Comparison of ENCODE assay signal across 11 cellular contexts in genomic region chr1:192543445-192543844, GRCh38. TPM values are rescaled to one million over a fixed set of nuclear protein-coding genes. Genes with fewer than 3 reads are reported as not detected.
"Had no signal": no experiment of that assay in that cellular context is flagged by ENCODE, and none has a peak within 500 bp of the region (broad histone marks: within the 10 kb centered on the region; RNA-seq: fewer than 3 reads in every experiment).

No MANE protein-coding gene starts in this region.

- ATAC-seq: activated CD4-positive, alpha-beta T cell treated with anti-CD3 and anti-CD28 coated beads for 36 hours; activated T-helper 17 cell treated with anti-CD3 and anti-CD28 coated beads, Interleukin-2, amount 50 U/mL, for 72 hours; gastroesophageal sphincter; right cardiac atrium had no signal

- H3K27me3 Mint-ChIP-seq: activated CD4-positive, alpha-beta T cell treated with anti-CD3 and anti-CD28 coated beads for 36 hours; activated naive CD4-positive, alpha-beta T cell treated with anti-CD3 and anti-CD28 coated beads, Interleukin-2, amount 10 ng/mL, durations not matched to agents 7 days and 5 days; activated T-helper 17 cell treated with anti-CD3 and anti-CD28 coated beads, Interleukin-2, amount 50 U/mL, for 72 hours had no signal

- H3K9me3 Mint-ChIP-seq: activated naive CD4-positive, alpha-beta T cell treated with anti-CD3 and anti-CD28 coated beads, Interleukin-2, amount 10 ng/mL, durations not matched to agents 7 days and 5 days had no signal

- H3K27ac Mint-ChIP-seq: activated CD4-positive, alpha-beta T cell treated with anti-CD3 and anti-CD28 coated beads for 36 hours; activated naive CD4-positive, alpha-beta T cell treated with anti-CD3 and anti-CD28 coated beads, Interleukin-2, amount 10 ng/mL, durations not matched to agents 7 days and 5 days had no signal

- H3K4me3 Mint-ChIP-seq: activated CD4-positive, alpha-beta T cell treated with anti-CD3 and anti-CD28 coated beads for 36 hours; activated naive CD4-positive, alpha-beta T cell treated with anti-CD3 and anti-CD28 coated beads, Interleukin-2, amount 10 ng/mL, durations not matched to agents 7 days and 5 days had no signal

- DNase-seq: activated CD4-positive, alpha-beta T cell treated with anti-CD3 and anti-CD28 coated beads for 36 hours; activated CD8-positive, alpha-beta memory T cell treated with anti-CD3 and anti-CD28 coated beads for 24 hours; activated naive CD4-positive, alpha-beta T cell treated with anti-CD3 and anti-CD28 coated beads, Interleukin-2, amount 10 ng/mL, durations not matched to agents 7 days and 5 days; effector CD8-positive, alpha-beta T cell; mesendoderm; right cardiac atrium; tibial artery had no signal

- H3K36me3 Mint-ChIP-seq: activated naive CD4-positive, alpha-beta T cell treated with anti-CD3 and anti-CD28 coated beads, Interleukin-2, amount 10 ng/mL, durations not matched to agents 7 days and 5 days had no signal

RNA-seq across cellular contexts. Expression of gene RGS1, which starts 32.1 kb away (rescaled TPM):
- total RNA-seq: cardiac muscle cell, kidney epithelial cell had no signal
